8 cellular contexts compared by ENCODE assay signal in the genomic region with DNA sequence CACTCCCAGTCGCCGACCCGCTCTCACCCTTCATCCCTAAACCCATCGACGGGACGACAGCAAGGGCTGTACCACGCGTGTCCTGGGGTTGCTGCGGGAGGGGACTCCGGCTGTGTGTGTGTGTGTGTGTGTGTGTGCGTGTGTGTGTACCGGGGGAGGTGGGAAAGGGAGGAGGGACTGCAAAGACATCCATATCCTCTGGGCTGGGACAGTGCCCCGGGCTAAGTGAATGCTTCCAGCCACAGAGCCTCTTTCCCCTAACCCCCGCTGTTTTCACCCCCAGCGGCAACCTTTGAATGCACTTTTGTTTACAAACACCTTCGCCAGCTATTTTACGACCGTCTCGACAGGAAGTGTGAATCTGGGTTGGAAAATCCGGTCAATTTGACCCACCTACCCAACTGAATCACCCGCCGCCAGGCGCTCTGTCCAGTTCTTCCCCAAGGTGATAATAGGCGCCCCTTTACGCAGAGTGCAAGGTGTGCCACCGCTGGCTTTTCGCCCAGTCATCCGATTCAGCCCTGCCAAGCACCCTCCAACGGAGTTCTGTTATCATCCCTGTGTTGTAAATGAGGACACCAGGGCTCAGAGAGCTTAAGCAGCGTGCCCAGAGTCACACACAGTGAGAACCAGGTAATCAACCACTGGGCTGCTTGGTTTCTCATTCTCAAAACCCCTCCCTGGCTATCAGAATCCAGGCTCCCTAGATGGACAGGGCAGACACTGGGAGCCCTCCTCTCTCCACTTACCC. TPM values are rescaled to one million over a fixed set of nuclear protein-coding genes. Genes with fewer than 3 reads are reported as not detected.
DNase-seq lines count a peak whose midpoint lies in the region; ATAC-seq and TF ChIP-seq lines count a peak whose summit lies in the region.

No MANE protein-coding gene starts in this region.

- TF ChIP-seq CTCF in mammary epithelial cell (conservative IDR thresholded peaks at IDR 0.05 in 1 of 2, IDR thresholded peaks at IDR 0.05 in 1 of 2; ENCODE audit: extremely low read depth in 1 of 2, insufficient read depth in 1 of 2, low read depth in 1 of 2, low read length in 2 of 2) (no peak), testis (IDR thresholded peaks at IDR 0.05) (no peak)

- H3K27ac ChIP-seq in mammary epithelial cell (ENCODE audit: insufficient read depth, low read depth, low read length): peak overlapping the region; percentile 80
- peak overlapping the region; percentile 90 to 94 for H3K27ac ChIP-seq in testis

- no peaks in the 10 kb centered on the region for H4K20me1 ChIP-seq in mammary epithelial cell (ENCODE audit: insufficient read depth, low read length)

- in situ Hi-C loops in mammary epithelial cell (cut with MboI; ENCODE audit: low sequenced_read_pairs in 2 of 2): loop anchor here in 1 of 2 donors (5.0 kb wide), 2 partner anchors 52 to 97 kb away; no protein-coding TSS in a partner anchor

- peaks cover 46% of the 10 kb centered on the region for H3K79me2 ChIP-seq in mammary epithelial cell (ENCODE audit: insufficient read depth, low read length)

- peak overlapping the region; percentile 84 for H2AFZ ChIP-seq in mammary epithelial cell (ENCODE audit: low read depth, low read length)

- TF ChIP-seq POLR2A in testis (IDR thresholded peaks at IDR 0.05): no peak

- H3K9ac ChIP-seq in mammary epithelial cell (ENCODE audit: insufficient read depth, low read length): peak overlapping the region; percentile 64

- BruUV-seq in mammary epithelial cell (replicated peaks; lab: Mats Ljungman, UMichigan): no TSS peak

- no peaks in the 10 kb centered on the region for H3K9me3 ChIP-seq in mammary epithelial cell (replicated peaks; ENCODE audit: insufficient read depth, low read length)
- no peaks in the 10 kb centered on the region for H3K9me3 ChIP-seq in testis

- CTCF ChIA-PET in mammary epithelial cell (lab: Charles Lee; ENCODE audit: low non-redundant PET): interaction anchor here (0.6 to 0.7 kb wide), 3 partner anchors 66 to 298 kb away, joined by 3 to 4 read pairs (median 3); no protein-coding TSS in a partner anchor

- dilution Hi-C loops in mammary epithelial cell (cut with HindIII; ENCODE audit: low sequenced_read_pairs): loop anchor here (5.0 kb wide), 1 partner anchor 107 kb away; no protein-coding TSS in a partner anchor

- no peaks in the 10 kb centered on the region for H3K27me3 ChIP-seq in mammary epithelial cell (ENCODE audit: insufficient read depth, low read length)
- H3K27me3 ChIP-seq in testis: no peaks in the 10 kb centered on the region

- peak; percentile 57 for ATAC-seq in left lobe of liver
- no peak for ATAC-seq in HG02678 (IDR thresholded peaks at IDR 0.05; ENCODE audit: unreplicated experiment)

- H3K36me3 ChIP-seq in mammary epithelial cell (ENCODE audit: insufficient read depth, low read length) (peaks cover 10% of the 10 kb centered on the region), testis (ENCODE audit: low read depth, missing control alignments) (no peaks in the 10 kb centered on the region)

- intact Hi-C loops in mammary epithelial cell (cut with micrococcal nuclease) (loop anchor here (1.0 to 10.0 kb wide), 6 partner anchors 16 to 440 kb away; no protein-coding TSS in a partner anchor), testis (cut with DNase I; ENCODE audit: low total_unique reads) (loop anchor here (5.0 kb wide), 1 partner anchor 87 kb away; no protein-coding TSS in a partner anchor)

- H3K4me1 ChIP-seq in mammary epithelial cell (ENCODE audit: insufficient read depth, low read length): peaks cover 52% of the 10 kb centered on the region
- peaks cover 18% of the 10 kb centered on the region for H3K4me1 ChIP-seq in testis

- H3K4me2 ChIP-seq in mammary epithelial cell (ENCODE audit: insufficient read depth, low read depth, low read length): peak overlapping the region; percentile 88

- WGBS in mammary epithelial cell (ENCODE audit: low coverage, missing lambda C conversion rate): 4% methylated on average over 28 of the region's 30 CpGs
- WGBS in testis, 2 donors: 11 to 12% methylated on average over 15 to 30 of the region's 30 CpGs

- DNase-seq in ELR (ENCODE audit: low read depth) (peak; percentile 91), NCI-H2029 treated with DMSO at 0.1 percent for 48 hours (lab: John Stamatoyannopoulos, UW) (peak; percentile 68), mammary epithelial cell (peak; percentile 74), left lobe of liver (ENCODE audit: low spot score) (peak; percentile 91), testis (peak; percentile 55), AML-193 (lab: John Stamatoyannopoulos, UW) (no peak)
- no peak for DNase-seq in stimulated activated CD4-positive, alpha-beta T cell treated with anti-CD3 and anti-CD28 coated beads, Interleukin-4, amount 100 ng/mL, for 24 hours

- H3K4me3 ChIP-seq in mammary epithelial cell (replicated peaks in 1 of 3; ENCODE audit: insufficient read depth in 1 of 3, low read depth in 2 of 3, low read length in 3 of 3) (peak overlapping the region; percentile 76 to 84 (median 79)), testis (peak overlapping the region; percentile 76 to 83)

RNA-seq across cellular contexts. Expression of gene AMOTL2, which starts 0.7 kb away (rescaled TPM):
- total RNA-seq in mammary epithelial cell: 100 to 1,000 TPM; 116 to 144 TPM
- polyA plus RNA-seq in mammary epithelial cell: 47.5 TPM
- 86.1 TPM for polyA minus RNA-seq in mammary epithelial cell
- total RNA-seq in left lobe of liver: 26.8 TPM
- total RNA-seq in testis: 10 to 100 TPM; 35.8 to 61.0 TPM
- polyA plus RNA-seq in testis (ENCODE audit: insufficient read depth, low read depth, low replicate concordance): 19.6 TPM

Comparison
In these comparisons a context has a peak if more than half of its experiments do, and no peak if none do; other contexts are left out.
1. DNase-seq: peak in ELR (single experiment), NCI-H2029 treated with DMSO at 0.1 percent for 48 hours (single experiment), mammary epithelial cell (single experiment), left lobe of liver (single experiment) and testis (single experiment); none in AML-193 (0 of 2) and stimulated activated CD4-positive, alpha-beta T cell treated with anti-CD3 and anti-CD28 coated beads, Interleukin-4, amount 100 ng/mL, for 24 hours (single experiment).